Comparison of ENCODE assay signal across 9 cellular contexts in genomic region chr2:85503611-85504433, GRCh38. TPM values are rescaled to one million over a fixed set of nuclear protein-coding genes. Genes with fewer than 3 reads are reported as not detected.
DNase-seq lines count a peak whose midpoint lies in the region; ATAC-seq and TF ChIP-seq lines count a peak whose summit lies in the region.
"Had no signal": no experiment of that assay in that cellular context is flagged by ENCODE, and none has a peak within 500 bp of the region (broad histone marks: within the 10 kb centered on the region; RNA-seq: fewer than 3 reads in every experiment).

No MANE protein-coding gene starts in this region.

- H3K4me1 ChIP-seq in duodenal mucosa (ENCODE audit: control insufficient read depth in 1 of 2, insufficient read depth in 2 of 2, low read length in 2 of 2) (peaks cover 35 to 45% of the 10 kb centered on the region in 2 donors), muscle layer of duodenum (ENCODE audit: control insufficient read depth in 1 of 2, insufficient read depth in 2 of 2, low read length in 2 of 2) (peaks cover 7 to 8% of the 10 kb centered on the region in 2 donors)

- H3K27ac ChIP-seq in duodenal mucosa (ENCODE audit: low read depth, low read length) (peak overlapping the region; percentile 76), muscle layer of duodenum (ENCODE audit: low read length) (peak overlapping the region; percentile 31)

- TF ChIP-seq CTCF in NB4 (IDR thresholded peaks at IDR 0.05; ENCODE audit: low read depth, low read length): no peak

- H3K9me3 ChIP-seq in duodenal mucosa (ENCODE audit: control insufficient read depth in 1 of 2, low read length in 2 of 2) (no peaks in the 10 kb centered on the region), muscle layer of duodenum (ENCODE audit: control insufficient read depth in 1 of 2, low read length in 2 of 2) (no peaks in the 10 kb centered on the region)

- H3K4me3 ChIP-seq in NB4 (ENCODE audit: low read depth, low read length) (no peak overlapping the region), duodenal mucosa (ENCODE audit: low read depth in 1 of 2, low read length in 2 of 2) (peak overlapping the region; percentile 20 to 30), muscle layer of duodenum (ENCODE audit: low read depth in 1 of 2, low read length in 2 of 2) (no peak overlapping the region)

- H3K36me3 ChIP-seq in duodenal mucosa (ENCODE audit: control insufficient read depth in 1 of 2, insufficient read depth in 2 of 2, low read length in 2 of 2): no peaks in the 10 kb centered on the region
- H3K36me3 ChIP-seq in muscle layer of duodenum (ENCODE audit: control insufficient read depth in 1 of 2, insufficient read depth in 2 of 2, low read length in 2 of 2): no peaks in the 10 kb centered on the region

- peak overlapping the region; percentile 31 to 35 for H3K9ac ChIP-seq in duodenal mucosa (ENCODE audit: low read depth in 1 of 2, low read length in 2 of 2)

- TF ChIP-seq POLR2A in NB4 (IDR thresholded peaks at IDR 0.05; ENCODE audit: extremely low read depth, insufficient read length) (no peak), GM18505 (IDR thresholded peaks at IDR 0.05; ENCODE audit: borderline replicate concordance, extremely low read depth, insufficient read depth, insufficient read length) (no peak)

- no peaks in the 10 kb centered on the region for H3K27me3 ChIP-seq in duodenal mucosa (ENCODE audit: control insufficient read depth in 1 of 2, insufficient read depth in 2 of 2, low read length in 2 of 2)
- H3K27me3 ChIP-seq in muscle layer of duodenum (ENCODE audit: low read depth, low read length): no peaks in the 10 kb centered on the region

- DNase-seq in AG20443 (ENCODE audit: low spot score): peak; percentile 65
- peak; percentile 67 for DNase-seq in NB4 (ENCODE audit: low read depth)
- no peak for DNase-seq in ureter (ENCODE audit: low spot score)
- DNase-seq: CD8-positive, alpha-beta T cell had no signal

- ATAC-seq in HG03342 (IDR thresholded peaks at IDR 0.05; ENCODE audit: unreplicated experiment): no peak
- ATAC-seq in GM21390 (IDR thresholded peaks at IDR 0.05; ENCODE audit: unreplicated experiment): no peak
- no peak for ATAC-seq in GM18505 (IDR thresholded peaks at IDR 0.05; ENCODE audit: unreplicated experiment)
- ATAC-seq: CD8-positive, alpha-beta T cell had no signal

RNA-seq across cellular contexts. Expression of gene MAT2A, which starts 35.1 kb away (rescaled TPM):
- 450 TPM for total RNA-seq in ureter

RNA-seq across cellular contexts. Expression of gene GGCX, which starts 57.5 kb away (rescaled TPM):
- total RNA-seq in ureter: 48.9 TPM

Comparison
In these comparisons a context has a peak if more than half of its experiments do, and no peak if none do; other contexts are left out.
1. H3K4me3 ChIP-seq: peak in duodenal mucosa (2 of 2); none in NB4 (single experiment) and muscle layer of duodenum (0 of 2).